1 cellular context compared by ENCODE assay signal in genomic region chr20:3759884-3760283, GRCh38.
TF ChIP-seq lines count a peak whose summit lies in the region.

No MANE protein-coding gene starts in this region.

TF ChIP-seq in IMR-90, 13 proteins besides CTCF, POLR2A, EP300 and RAD21:
- TF ChIP-seq BHLHE40 (IDR thresholded peaks at IDR 0.05; ENCODE audit: low read depth, low read length) = no peak
- no peak for TF ChIP-seq MAZ (IDR thresholded peaks at IDR 0.05; ENCODE audit: borderline replicate concordance, low read depth, low read length)
- TF ChIP-seq MXI1 (IDR thresholded peaks at IDR 0.05; ENCODE audit: borderline replicate concordance, low read depth, low read length) = no peak
